In the genomic region with DNA sequence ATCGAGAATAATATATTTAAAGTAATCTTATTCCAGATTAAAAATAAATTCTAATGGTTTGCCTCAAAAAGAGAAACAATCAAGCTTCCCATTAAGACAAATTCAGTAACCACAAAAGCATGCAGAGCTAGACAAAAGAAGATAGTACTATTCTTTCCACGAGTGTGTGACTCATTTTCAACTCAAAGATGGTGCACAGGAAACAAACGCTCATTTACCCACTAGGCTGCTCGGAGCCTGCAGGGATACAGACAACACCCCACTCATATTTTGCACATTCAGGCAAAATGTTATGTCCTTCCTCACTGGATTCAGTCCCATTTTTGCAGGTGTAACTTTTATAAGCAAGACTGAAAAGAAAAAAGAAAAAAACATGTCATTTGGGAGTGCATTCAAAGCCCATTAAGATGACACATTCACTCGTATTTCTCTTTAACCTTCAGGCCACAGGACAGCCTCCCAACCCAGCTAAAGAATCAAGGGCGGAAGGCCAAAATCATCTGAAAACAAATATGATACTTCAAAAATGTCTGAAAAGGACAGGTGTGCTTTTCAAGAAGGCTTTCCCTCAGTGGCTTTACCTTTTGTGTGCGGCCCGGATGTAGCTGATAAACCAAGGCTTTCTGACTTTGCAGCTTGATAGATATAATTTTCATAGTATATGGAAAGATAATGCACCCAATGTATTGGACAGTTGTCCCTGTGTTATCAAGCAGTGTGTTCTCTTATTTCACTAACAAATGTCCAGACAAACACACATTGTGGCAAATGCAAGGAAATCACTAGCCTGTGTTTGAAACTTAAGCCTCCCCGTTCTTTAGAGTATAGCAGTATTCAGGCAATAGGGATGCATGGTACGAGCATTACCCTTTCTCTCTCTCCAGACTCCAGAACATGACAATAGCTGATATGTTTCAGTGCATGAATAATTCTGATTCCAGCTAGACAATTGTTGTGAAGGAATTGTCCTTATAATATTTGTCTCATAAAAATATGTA, we compare ENCODE assay signal across 10 cellular contexts.
DNase-seq lines count a peak whose midpoint lies in the region; ATAC-seq, FAIRE-seq and TF ChIP-seq lines count a peak whose summit lies in the region.
"Had no signal": no experiment of that assay in that cellular context is flagged by ENCODE, and none has a peak within 500 bp of the region (broad histone marks: within the 10 kb centered on the region; RNA-seq: fewer than 3 reads in every experiment).

No MANE protein-coding gene starts in this region.

- peaks cover 17 to 22% of the 10 kb centered on the region in 2 donors for H3K4me1 Mint-ChIP-seq in natural killer cell treated with Interleukin-12 subunit alpha and Interleukin-12 subunit beta and Interleukin-15 and Interleukin-18, amount 100 ng/mL, for 72 hours (ENCODE audit: low read depth in 2 of 2)
- peaks cover 7 to 9% of the 10 kb centered on the region in 2 donors for H3K4me1 Mint-ChIP-seq in natural killer cell

- H3K9me3 ChIP-seq in RWPE2 (ENCODE audit: severe bottlenecking) (no peaks in the 10 kb centered on the region), fibroblast of lung (ENCODE audit: control insufficient read depth, insufficient read depth, low read depth, low read length) (no peaks in the 10 kb centered on the region)

- H3K27me3 Mint-ChIP-seq in natural killer cell treated with Interleukin-12 subunit alpha and Interleukin-12 subunit beta and Interleukin-15 and Interleukin-18, amount 100 ng/mL, for 72 hours, result peaks cover 0 to 2% of the 10 kb centered on the region in 2 donors
- H3K27me3 Mint-ChIP-seq in natural killer cell (ENCODE audit: low read depth in 2 of 2), result peaks cover 0 to 5% of the 10 kb centered on the region in 2 donors
- H3K27me3 Mint-ChIP-seq: dendritic cell treated with granulocyte-macrophage colony-stimulating factor and Interleukin-4, amounts not matched to agents 40 ng/mL and 50 ng/mL, for 4 days had no signal

- no peaks in the 10 kb centered on the region for H3K36me3 Mint-ChIP-seq in natural killer cell treated with Interleukin-12 subunit alpha and Interleukin-12 subunit beta and Interleukin-15 and Interleukin-18, amount 100 ng/mL, for 72 hours
- no peaks in the 10 kb centered on the region for H3K36me3 Mint-ChIP-seq in natural killer cell

- intact Hi-C loops in natural killer cell (cut with micrococcal nuclease), result no loop called here

- no peak for DNase-seq in natural killer cell treated with Interleukin-12 subunit alpha and Interleukin-12 subunit beta and Interleukin-15 and Interleukin-18, amount 100 ng/mL, for 72 hours (ENCODE audit: low spot score)
- no peak for DNase-seq in natural killer cell
- DNase-seq in RWPE2 (ENCODE audit: low spot score), result no peak
- DNase-seq in fibroblast of lung (ENCODE audit: low read depth in 2 of 2), result peak; percentile 69 to 92
- DNase-seq in urothelium cell line (ENCODE audit: low spot score), result peak; percentile 46
- DNase-seq in NK-92 (lab: John Stamatoyannopoulos, UW; ENCODE audit: unreplicated experiment), result no peak
- DNase-seq in erythroblast (lab: John Stamatoyannopoulos, UW), result no peak
- DNase-seq in HEK293T (ENCODE audit: extremely low spot score), result no peak
- DNase-seq: NCI-H1417 treated with DMSO at 0.1 percent for 48 hours had no signal

- H3K27ac ChIP-seq in RWPE2 (ENCODE audit: poor library complexity, severe bottlenecking) (peak overlapping the region; percentile 98), fibroblast of lung (ENCODE audit: insufficient read depth, low read length) (peak overlapping the region; percentile 60)

- POLR2A ChIA-PET in HEK293T (lab: Yijun Ruan, JAX), result no interaction called here

- no peaks in the 10 kb centered on the region for H3K27me3 ChIP-seq in RWPE2 (ENCODE audit: insufficient read depth, poor library complexity, severe bottlenecking)
- H3K27me3 ChIP-seq in fibroblast of lung (ENCODE audit: control insufficient read depth, insufficient read depth, low read length), result no peaks in the 10 kb centered on the region

- no peaks in the 10 kb centered on the region for H3K36me3 ChIP-seq in RWPE2 (ENCODE audit: low read depth)
- H3K36me3 ChIP-seq in fibroblast of lung (ENCODE audit: control insufficient read depth, insufficient read depth, low read length), result no peaks in the 10 kb centered on the region

- FAIRE-seq in urothelium cell line (lab: Jason Lieb, UNC), result no peak

- H4K20me1 ChIP-seq in fibroblast of lung (ENCODE audit: control insufficient read depth, extremely low read depth, insufficient read depth, low read length), result no peaks in the 10 kb centered on the region

- H3K4me2 ChIP-seq in fibroblast of lung (ENCODE audit: extremely low read depth, insufficient read depth, low read length), result no peak overlapping the region

- TF ChIP-seq CTCF in natural killer cell (IDR thresholded peaks at IDR 0.05), result no peak
- no peak for TF ChIP-seq CTCF in RWPE2 (IDR thresholded peaks at IDR 0.05; ENCODE audit: poor library complexity, severe bottlenecking)
- no peak for TF ChIP-seq CTCF in fibroblast of lung (conservative IDR thresholded peaks at IDR 0.05 in 1 of 2, IDR thresholded peaks at IDR 0.05 in 1 of 2; ENCODE audit: low read depth in 1 of 2, low read length in 2 of 2)

- H3K4me3 Mint-ChIP-seq in natural killer cell treated with Interleukin-12 subunit alpha and Interleukin-12 subunit beta and Interleukin-15 and Interleukin-18, amount 100 ng/mL, for 72 hours, result peak overlapping the region; percentile 32
- H3K4me3 Mint-ChIP-seq in natural killer cell, result no peak overlapping the region
- H3K4me3 Mint-ChIP-seq: dendritic cell treated with granulocyte-macrophage colony-stimulating factor and Interleukin-4, amounts not matched to agents 40 ng/mL and 50 ng/mL, for 4 days had no signal

- H3K9me3 Mint-ChIP-seq in natural killer cell treated with Interleukin-12 subunit alpha and Interleukin-12 subunit beta and Interleukin-15 and Interleukin-18, amount 100 ng/mL, for 72 hours, result peaks cover 4% of the 10 kb centered on the region
- no peaks in the 10 kb centered on the region for H3K9me3 Mint-ChIP-seq in natural killer cell
- H3K9me3 Mint-ChIP-seq: dendritic cell treated with granulocyte-macrophage colony-stimulating factor and Interleukin-4, amounts not matched to agents 40 ng/mL and 50 ng/mL, for 4 days had no signal

- H3K4me1 ChIP-seq in RWPE2 (ENCODE audit: insufficient read depth, poor library complexity, severe bottlenecking) (peaks cover 62% of the 10 kb centered on the region), fibroblast of lung (ENCODE audit: control insufficient read depth, extremely low read depth, insufficient read depth, low read length) (peaks cover 24% of the 10 kb centered on the region)

- CTCF ChIA-PET in HEK293T (lab: Yijun Ruan, JAX), result no interaction called here

- no peak overlapping the region for H2AFZ ChIP-seq in fibroblast of lung (ENCODE audit: low read length)

- no peaks in the 10 kb centered on the region for H3K79me2 ChIP-seq in fibroblast of lung (ENCODE audit: control insufficient read depth, insufficient read depth, low read length)

- H3K9ac ChIP-seq in fibroblast of lung (ENCODE audit: insufficient read depth, low read length), result no peak overlapping the region

- no peak for TF ChIP-seq POLR2A in erythroblast (IDR thresholded peaks at IDR 0.05; ENCODE audit: low read length)

- H3K4me3 ChIP-seq in RWPE2 (ENCODE audit: severe bottlenecking), result no peak overlapping the region
- H3K4me3 ChIP-seq in fibroblast of lung (replicated peaks in 1 of 4; ENCODE audit: control extremely low read depth in 1 of 4, insufficient read depth in 1 of 4, low read depth in 3 of 4, low read length in 4 of 4), result no peak overlapping the region

- ATAC-seq in natural killer cell treated with Interleukin-12 subunit alpha and Interleukin-12 subunit beta and Interleukin-15 and Interleukin-18, amount 100 ng/mL, for 72 hours, result peak in 1 of 2 donors; percentile 76
- no peak for ATAC-seq in natural killer cell
- ATAC-seq in RWPE2 (ENCODE audit: low read depth), result peak; percentile 55

- no peak overlapping the region for H3K27ac Mint-ChIP-seq in natural killer cell treated with Interleukin-12 subunit alpha and Interleukin-12 subunit beta and Interleukin-15 and Interleukin-18, amount 100 ng/mL, for 72 hours
- no peak overlapping the region for H3K27ac Mint-ChIP-seq in natural killer cell
- H3K27ac Mint-ChIP-seq: dendritic cell treated with granulocyte-macrophage colony-stimulating factor and Interleukin-4, amounts not matched to agents 40 ng/mL and 50 ng/mL, for 4 days had no signal

TF ChIP-seq in HEK293T, 16 proteins besides CTCF, POLR2A, EP300 and RAD21:
- TF ChIP-seq FOXA1 (IDR thresholded peaks at IDR 0.05), result no peak

Comparison
In these comparisons a context has a peak if more than half of its experiments do, and no peak if none do; other contexts are left out.
1. DNase-seq: peak in fibroblast of lung (2 of 2) and urothelium cell line (single experiment); none in natural killer cell treated with Interleukin-12 subunit alpha and Interleukin-12 subunit beta and Interleukin-15 and Interleukin-18, amount 100 ng/mL, for 72 hours (single experiment), natural killer cell (single experiment), RWPE2 (single experiment), NK-92 (single experiment), erythroblast (0 of 2) and HEK293T (single experiment).